Comparison of ENCODE assay signal across 8 cellular contexts in the genomic region with DNA sequence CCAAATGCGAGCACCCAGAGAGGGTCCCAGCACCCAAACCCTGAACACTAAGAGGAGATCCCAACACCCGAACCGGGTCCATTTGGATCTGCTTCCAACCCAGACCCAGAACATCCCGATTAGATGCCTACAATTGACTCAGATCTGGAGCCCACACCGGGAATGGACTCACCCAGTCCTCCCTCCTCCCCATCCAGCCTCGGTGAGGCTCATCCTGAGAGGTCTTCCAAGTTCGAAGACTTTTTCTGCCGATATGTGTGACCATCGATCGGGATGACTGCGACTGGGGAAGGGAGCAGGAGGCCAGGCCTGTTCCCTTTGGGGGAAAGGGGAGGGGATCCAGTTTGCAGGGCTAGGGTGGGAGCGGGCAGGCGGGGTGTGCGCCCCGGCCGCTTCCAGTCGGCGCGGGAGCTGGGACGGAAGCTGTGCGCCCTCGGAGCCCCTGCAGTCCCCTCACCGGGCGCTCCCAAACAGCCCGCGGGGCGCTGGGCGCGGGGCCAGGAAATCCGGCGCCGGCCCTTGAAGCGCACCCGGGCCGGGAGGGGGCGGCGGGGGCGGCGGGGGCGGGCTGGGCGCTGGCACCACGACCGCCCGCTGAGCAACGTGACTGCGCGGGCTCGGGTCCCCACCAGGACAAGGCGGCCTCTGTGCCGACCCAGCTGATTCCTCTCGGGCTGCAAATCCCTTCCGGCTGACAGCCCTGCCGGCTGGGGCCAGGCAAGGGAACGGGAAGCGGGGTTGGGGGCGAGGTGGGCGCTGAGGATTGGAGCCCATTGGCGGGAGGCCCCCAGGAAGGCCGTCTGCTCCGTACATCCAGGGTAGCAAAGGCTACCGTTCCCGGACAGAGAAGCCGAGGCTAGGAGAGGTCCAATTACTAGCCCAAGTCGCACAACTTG.
A peak's percentile ranks its signal among the peaks of the same experiment; 100 is the strongest.
DNase-seq lines count a peak whose midpoint lies in the region; ATAC-seq and TF ChIP-seq lines count a peak whose summit lies in the region.

No MANE protein-coding gene starts in this region.

- CTCF ChIA-PET in CD8-positive, alpha-beta memory T cell (lab: Charles Lee): interaction anchor here (1.0 to 7.9 kb wide), 2 partner anchors 143 to 155 kb away, joined by 4 to 141 read pairs; no protein-coding TSS in a partner anchor

- intact Hi-C loops in dorsolateral prefrontal cortex (cut with DNase I): loop anchor here (5.0 kb wide), 1 partner anchor 106 kb away; no protein-coding TSS in a partner anchor

- H3K27ac Mint-ChIP-seq in CD8-positive, alpha-beta memory T cell: peak overlapping the region in 7 of 8 donors; percentile 11 to 75 (median 47)
- H3K27ac Mint-ChIP-seq in naive B cell: peak overlapping the region in 4 of 6 donors; percentile 30 to 86 (median 69)

- peak overlapping the region; percentile 49 to 77 (median 71) for H3K4me3 Mint-ChIP-seq in CD8-positive, alpha-beta memory T cell
- peak overlapping the region; percentile 24 to 90 (median 82) for H3K4me3 Mint-ChIP-seq in naive B cell

- peaks cover 5% of the 10 kb centered on the region for H3K4me1 ChIP-seq in CD8-positive, alpha-beta memory T cell (ENCODE audit: insufficient read depth, low read length)

- peaks cover 7 to 18% (median 7%) of the 10 kb centered on the region in 3 donors for H3K4me1 Mint-ChIP-seq in CD8-positive, alpha-beta memory T cell
- peaks cover 47 to 57% (median 57%) of the 10 kb centered on the region in 3 donors for H3K4me1 Mint-ChIP-seq in naive B cell

- H3K36me3 ChIP-seq in CD8-positive, alpha-beta memory T cell (ENCODE audit: insufficient read depth, low read length): no peaks in the 10 kb centered on the region

- no peaks in the 10 kb centered on the region for H3K36me3 Mint-ChIP-seq in CD8-positive, alpha-beta memory T cell
- H3K36me3 Mint-ChIP-seq in naive B cell: no peaks in the 10 kb centered on the region

- POLR2A ChIA-PET in CD8-positive, alpha-beta memory T cell (lab: Charles Lee): no interaction called here

- no peaks in the 10 kb centered on the region for H3K9me3 Mint-ChIP-seq in CD8-positive, alpha-beta memory T cell
- H3K9me3 Mint-ChIP-seq in naive B cell: no peaks in the 10 kb centered on the region

- no peak overlapping the region for H3K4me3 ChIP-seq in CD8-positive, alpha-beta memory T cell (ENCODE audit: low read length)
- H3K4me3 ChIP-seq in dorsolateral prefrontal cortex: peak overlapping the region; percentile 9 to 69 (median 49)

- no peaks in the 10 kb centered on the region for H3K27me3 Mint-ChIP-seq in CD8-positive, alpha-beta memory T cell
- H3K27me3 Mint-ChIP-seq in naive B cell: no peaks in the 10 kb centered on the region

- no peaks in the 10 kb centered on the region for H3K27me3 ChIP-seq in CD8-positive, alpha-beta memory T cell (ENCODE audit: insufficient read depth, low read length, poor library complexity, severe bottlenecking)
- peaks cover 0 to 3% (median 0%) of the 10 kb centered on the region in 45 donors for H3K27me3 ChIP-seq in dorsolateral prefrontal cortex

- ATAC-seq in naive B cell (ENCODE audit: low read depth in 2 of 2) (peak; percentile 51), GM19455 (IDR thresholded peaks at IDR 0.05; ENCODE audit: unreplicated experiment) (no peak), HG03139 (IDR thresholded peaks at IDR 0.05; ENCODE audit: unreplicated experiment) (no peak)

- H3K9me3 ChIP-seq in CD8-positive, alpha-beta memory T cell (ENCODE audit: low read length): no peaks in the 10 kb centered on the region

- peak in 2 of 5 donors; percentile 6 to 27 for DNase-seq in CD8-positive, alpha-beta memory T cell
- DNase-seq in NCI-H345 treated with DMSO at 0.1 percent for 48 hours (lab: John Stamatoyannopoulos, UW; ENCODE audit: unreplicated experiment) (peak; percentile 30), dorsolateral prefrontal cortex (peak in 1 of 10 donors; percentile 27), naive B cell (peak; percentile 32), NOMO-1 treated with dmso at 0.1 percent for 144 hours (lab: John Stamatoyannopoulos, UW; ENCODE audit: unreplicated experiment) (no peak), SIG-M5 treated with dmso at 0.1 percent for 504 hours (lab: John Stamatoyannopoulos, UW; ENCODE audit: unreplicated experiment) (no peak)

- TF ChIP-seq CTCF in dorsolateral prefrontal cortex (IDR thresholded peaks at IDR 0.05 in 54 of 56, conservative IDR thresholded peaks at IDR 0.05 in 2 of 56; ENCODE audit: low read depth in 1 of 56, partially characterized antibody in 56 of 56): no peak

- no peak overlapping the region for H3K27ac ChIP-seq in CD8-positive, alpha-beta memory T cell (ENCODE audit: low read depth, low read length)
- peak overlapping the region in 46 of 59 donors; percentile 2 to 79 (median 56) for H3K27ac ChIP-seq in dorsolateral prefrontal cortex

Comparison
In these comparisons a context has a peak if more than half of its experiments do, and no peak if none do; other contexts are left out.
1. DNase-seq: peak in NCI-H345 treated with DMSO at 0.1 percent for 48 hours (single experiment) and naive B cell (single experiment); none in NOMO-1 treated with dmso at 0.1 percent for 144 hours (single experiment) and SIG-M5 treated with dmso at 0.1 percent for 504 hours (single experiment).
2. ATAC-seq: peak in naive B cell (2 of 2); none in GM19455 (single experiment) and HG03139 (single experiment).